8 cellular contexts compared by ENCODE assay signal in genomic region chr1:1737675-1738590, GRCh38. TPM values are rescaled to one million over a fixed set of nuclear protein-coding genes. Genes with fewer than 3 reads are reported as not detected.
DNase-seq lines count a peak whose midpoint lies in the region; ATAC-seq, FAIRE-seq and TF ChIP-seq lines count a peak whose summit lies in the region.
"Not testable (repeated sequence)": the region's sequence is repeated elsewhere in the genome, so short reads cannot be mapped to it uniquely, and the experiment has no call there.

No MANE protein-coding gene starts in this region.

- TF ChIP-seq EP300 in upper lobe of left lung (IDR thresholded peaks at IDR 0.05) = not testable (repeated sequence)

- H3K4me3 ChIP-seq in Panc1 (ENCODE audit: low read depth in 2 of 2, low read length in 2 of 2); coronary artery; lower leg skin (ENCODE audit: low read depth, poor library complexity, severe bottlenecking); upper lobe of left lung: not testable (repeated sequence)

- not testable (repeated sequence) for TF ChIP-seq POLR2A in GM12891 (IDR thresholded peaks at IDR 0.05; ENCODE audit: low read depth, low read length); lower leg skin (IDR thresholded peaks at IDR 0.05); upper lobe of left lung (IDR thresholded peaks at IDR 0.05)

- H3K27me3 Mint-ChIP-seq in osteocyte (ENCODE audit: unreplicated experiment) = not testable (repeated sequence)

- 89 to 91% methylated on average over 18 to 21 of the region's 44 CpGs for WGBS in lower leg skin, 2 donors
- 93 to 98% methylated on average over 5 to 7 of the region's 44 CpGs for WGBS in upper lobe of left lung, 2 donors

- peak; percentile 43 for ATAC-seq in HG03571 (IDR thresholded peaks at IDR 0.05; ENCODE audit: unreplicated experiment)
- 0 out of 2 replicates have a peak, but pooled peaks have one; percentile 6 for ATAC-seq in Panc1
- peak; percentile 17 to 72 for ATAC-seq in upper lobe of left lung (ENCODE audit: low FRiP score in 2 of 2)

- not testable (repeated sequence) for H3K36me3 ChIP-seq in Panc1 (ENCODE audit: control insufficient read depth, insufficient read depth, low read length)
- H3K36me3 ChIP-seq in upper lobe of left lung = peaks cover 2 to 35% (median 15%) of the 10 kb centered on the region in 4 donors

- BruUV-seq in Panc1 (replicated peaks; lab: Mats Ljungman, UMichigan) = not testable (repeated sequence)

- H3K4me1 ChIP-seq in Panc1 (ENCODE audit: control insufficient read depth, insufficient read depth, low read length); upper lobe of left lung: not testable (repeated sequence)

- not testable (repeated sequence) for H3K27ac ChIP-seq in Panc1 (ENCODE audit: low read length); coronary artery; upper lobe of left lung

- not testable (repeated sequence) for H3K4me3 Mint-ChIP-seq in osteocyte (ENCODE audit: unreplicated experiment)

- POLR2A ChIA-PET in Panc1 (lab: Charles Lee) = not testable (repeated sequence)

- H3K4me1 Mint-ChIP-seq in osteocyte (ENCODE audit: unreplicated experiment) = not testable (repeated sequence)

- CTCF ChIA-PET in Panc1 (lab: Charles Lee) = not testable (repeated sequence)

- H3K27me3 ChIP-seq in Panc1 (ENCODE audit: control insufficient read depth, insufficient read depth, low read length); upper lobe of left lung: not testable (repeated sequence)

- in situ Hi-C loops in Panc1 (cut with HindIII; ENCODE audit: low pct_unique_long_range_greater_than_20kb, low sequenced_read_pairs) = not testable (repeated sequence)

- H3K9me3 ChIP-seq in Panc1 (ENCODE audit: control insufficient read depth, insufficient read depth, low read depth, low read length); upper lobe of left lung: not testable (repeated sequence)

- intact Hi-C loops in Panc1 (cut with micrococcal nuclease; ENCODE audit: unreplicated experiment); lower leg skin (cut with DNase I; ENCODE audit: low total_unique reads): not testable (repeated sequence)

- DNase-seq in GM12891 (ENCODE audit: insufficient read length, low spot score); Panc1 (ENCODE audit: low read depth, low spot score): not testable (repeated sequence)
- DNase-seq in activated CD8-positive, alpha-beta memory T cell treated with anti-CD3 and anti-CD28 coated beads, Interleukin-2, amount 50 U/mL, for 48 hours = peak; percentile 56
- DNase-seq in coronary artery (ENCODE audit: low spot score) (peak; percentile 45), lower leg skin (ENCODE audit: low spot score in 2 of 2) (peak; percentile 8 to 82), osteocyte (ENCODE audit: extremely low spot score, unreplicated experiment) (peak; percentile 83), upper lobe of left lung (peak in 1 of 2 donors; percentile 80)

- not testable (repeated sequence) for H3K9me3 Mint-ChIP-seq in osteocyte (ENCODE audit: unreplicated experiment)

- not testable (repeated sequence) for TF ChIP-seq CTCF in Panc1 (IDR thresholded peaks at IDR 0.05); coronary artery (IDR thresholded peaks at IDR 0.05); lower leg skin (IDR thresholded peaks at IDR 0.05); osteocyte (IDR thresholded peaks at IDR 0.05); upper lobe of left lung (IDR thresholded peaks at IDR 0.05)

- H3K27ac Mint-ChIP-seq in osteocyte (ENCODE audit: unreplicated experiment) = not testable (repeated sequence)

- FAIRE-seq in GM12891 (lab: Jason Lieb, UNC) = peak; percentile 91

- not testable (repeated sequence) for H3K36me3 Mint-ChIP-seq in osteocyte (ENCODE audit: unreplicated experiment)

RNA-seq across cellular contexts. Expression of gene CDK11A, which starts 13.8 kb away (rescaled TPM):
- polyA plus RNA-seq in GM12891 (2012; ENCODE audit: low read depth, missing spikeins) = 30.7 TPM
- total RNA-seq in Panc1 (2021; ENCODE audit: unreplicated experiment) (83.6 TPM), lower leg skin (10 to 100 TPM; 18.1 to 56.9 (median 27.7) TPM), osteocyte (44.2 and 51.3 TPM in 2 replicates), upper lobe of left lung (100 to 1,000 TPM in 2 of 6 donors, 10 to 100 TPM in 4; 23.9 to 417 (median 54.5) TPM)
- polyA plus RNA-seq in Panc1 (2012; ENCODE audit: insufficient read length) = 132 TPM

RNA-seq across cellular contexts. Expression of gene NADK, which starts 40.3 kb away (rescaled TPM):
- 43.3 TPM for polyA plus RNA-seq in GM12891 (2012; ENCODE audit: low read depth, missing spikeins)
- 101 TPM for total RNA-seq in Panc1 (2021; ENCODE audit: unreplicated experiment)
- polyA plus RNA-seq in Panc1 (2012; ENCODE audit: insufficient read length) = 101 TPM
- 10 to 100 TPM; 45.4 to 58.0 (median 54.2) TPM for total RNA-seq in lower leg skin
- total RNA-seq in osteocyte = 75.2 and 84.3 TPM in 2 replicates
- total RNA-seq in upper lobe of left lung = 100 to 1,000 TPM in 4 of 6 donors, 10 to 100 TPM in 2; 85.0 to 279 (median 124) TPM

RNA-seq across cellular contexts. Expression of gene SLC35E2B, which starts 45.3 kb away (rescaled TPM):
- polyA plus RNA-seq in GM12891 (2012; ENCODE audit: low read depth, missing spikeins) = 14.5 TPM
- 75.7 TPM for total RNA-seq in Panc1 (2021; ENCODE audit: unreplicated experiment)
- polyA plus RNA-seq in Panc1 (2012; ENCODE audit: insufficient read length) = 63.0 TPM
- total RNA-seq in lower leg skin = 10 to 100 TPM; 16.1 to 48.4 (median 31.4) TPM
- 84.9 and 85.2 TPM in 2 replicates for total RNA-seq in osteocyte
- 100 to 1,000 TPM in 1 of 6 donors, 10 to 100 TPM in 5; 33.0 to 116 (median 47.9) TPM for total RNA-seq in upper lobe of left lung
